13 cellular contexts compared by ENCODE assay signal in genomic region chr11:83219095-83219494, GRCh38. TPM values are rescaled to one million over a fixed set of nuclear protein-coding genes. Genes with fewer than 3 reads are reported as not detected.
A peak's percentile ranks its signal among the peaks of the same experiment; 100 is the strongest.
DNase-seq lines count a peak whose midpoint lies in the region; ATAC-seq and TF ChIP-seq lines count a peak whose summit lies in the region.
"Had no signal": no experiment of that assay in that cellular context is flagged by ENCODE, and none has a peak within 500 bp of the region (broad histone marks: within the 10 kb centered on the region; RNA-seq: fewer than 3 reads in every experiment).

No MANE protein-coding gene starts in this region.

- H3K9me3 Mint-ChIP-seq in chondrocyte (ENCODE audit: low read depth), result no peaks in the 10 kb centered on the region
- no peaks in the 10 kb centered on the region for H3K9me3 Mint-ChIP-seq in T-cell
- H3K9me3 Mint-ChIP-seq: activated T-helper 1 cell treated with anti-CD3 and anti-CD28 coated beads, Interleukin-12 subunit alpha, Interleukin-12 subunit beta, Interleukin-2, Interleukin-4 antibody, amounts not matched to agents 30 ng/mL and 10 ng/mL and 1 ng/mL, durations not matched to agents 14 hours and 24 hours and 36 hours; naive thymus-derived CD8-positive, alpha-beta T cell; T-helper 1 cell treated with Interleukin-12 subunit alpha and Interleukin-12 subunit beta and Interleukin-4 antibody, amounts not matched to agents 30 μg/mL and 1 μg/mL, for 36 hours had no signal

- H3K4me3 Mint-ChIP-seq in chondrocyte (ENCODE audit: unreplicated experiment) (no peak overlapping the region), T-cell (no peak overlapping the region)
- H3K4me3 Mint-ChIP-seq: activated T-helper 1 cell treated with anti-CD3 and anti-CD28 coated beads, Interleukin-12 subunit alpha, Interleukin-12 subunit beta, Interleukin-2, Interleukin-4 antibody, amounts not matched to agents 30 ng/mL and 10 ng/mL and 1 ng/mL, durations not matched to agents 14 hours and 24 hours and 36 hours; naive thymus-derived CD8-positive, alpha-beta T cell; T-helper 1 cell treated with Interleukin-12 subunit alpha and Interleukin-12 subunit beta and Interleukin-4 antibody, amounts not matched to agents 30 μg/mL and 1 μg/mL, for 36 hours had no signal

- H3K27ac Mint-ChIP-seq in chondrocyte (ENCODE audit: unreplicated experiment) (no peak overlapping the region), T-cell (no peak overlapping the region)
- H3K27ac Mint-ChIP-seq: activated T-helper 1 cell treated with anti-CD3 and anti-CD28 coated beads, Interleukin-12 subunit alpha, Interleukin-12 subunit beta, Interleukin-2, Interleukin-4 antibody, amounts not matched to agents 30 ng/mL and 10 ng/mL and 1 ng/mL, durations not matched to agents 14 hours and 24 hours and 36 hours; naive thymus-derived CD8-positive, alpha-beta T cell; T-helper 1 cell treated with Interleukin-12 subunit alpha and Interleukin-12 subunit beta and Interleukin-4 antibody, amounts not matched to agents 30 μg/mL and 1 μg/mL, for 36 hours had no signal

- H3K27me3 Mint-ChIP-seq in chondrocyte (ENCODE audit: low read depth) (no peaks in the 10 kb centered on the region), T-cell (peaks cover 0 to 3% of the 10 kb centered on the region in 2 donors)
- H3K27me3 Mint-ChIP-seq: naive thymus-derived CD8-positive, alpha-beta T cell had no signal

- peaks cover 5% of the 10 kb centered on the region for H3K36me3 Mint-ChIP-seq in chondrocyte (ENCODE audit: low read depth)
- H3K36me3 Mint-ChIP-seq in T-cell, result peaks cover 6% of the 10 kb centered on the region

- H3K4me1 Mint-ChIP-seq in chondrocyte (ENCODE audit: low read depth), result no peaks in the 10 kb centered on the region
- H3K4me1 Mint-ChIP-seq in T-cell, result no peaks in the 10 kb centered on the region
- H3K4me1 Mint-ChIP-seq: naive thymus-derived CD8-positive, alpha-beta T cell had no signal

- peak; percentile 47 for TF ChIP-seq CTCF in 22Rv1 (IDR thresholded peaks at IDR 0.05)
- TF ChIP-seq CTCF in chondrocyte (IDR thresholded peaks at IDR 0.05), result peak; percentile 42

- CTCF ChIA-PET in T-cell (lab: Charles Lee), result no interaction called here

- H3K27ac ChIP-seq in 22Rv1, result no peak overlapping the region
- H3K27ac ChIP-seq: coronary artery had no signal

- POLR2A ChIA-PET in T-cell (lab: Charles Lee), result no interaction called here

- ATAC-seq in HG02642 (IDR thresholded peaks at IDR 0.05; ENCODE audit: poor library complexity, unreplicated experiment), result no peak
- ATAC-seq in HG03354 (IDR thresholded peaks at IDR 0.05; ENCODE audit: poor library complexity, severe bottlenecking, unreplicated experiment), result no peak
- ATAC-seq in HG03460 (IDR thresholded peaks at IDR 0.05; ENCODE audit: unreplicated experiment), result no peak
- no peak for ATAC-seq in T-cell (replicated peaks in 1 of 4)
- ATAC-seq: naive thymus-derived CD8-positive, alpha-beta T cell had no signal

- peak; percentile 15 for DNase-seq in ELR (ENCODE audit: low read depth)
- DNase-seq in NCI-H1105 treated with DMSO at 0.1 percent for 48 hours (lab: John Stamatoyannopoulos, UW), result peak; percentile 1
- no peak for DNase-seq in chondrocyte (ENCODE audit: low spot score)
- no peak for DNase-seq in T-cell
- DNase-seq: naive thymus-derived CD8-positive, alpha-beta T cell; NCI-H1694 had no signal

RNA-seq across cellular contexts. Expression of gene ANKRD42, which starts 25.6 kb away (rescaled TPM):
- 10.4 to 12.9 TPM (median 11.4 TPM) in 3 replicates for total RNA-seq in chondrocyte
- total RNA-seq in T-cell, result 1 to 10 TPM; 6.2 to 9.7 (median 7.9) TPM

Comparison
In these comparisons a context has a peak if more than half of its experiments do, and no peak if none do; other contexts are left out.
1. DNase-seq: peak in ELR (single experiment) and NCI-H1105 treated with DMSO at 0.1 percent for 48 hours (single experiment); none in chondrocyte (single experiment) and T-cell (0 of 34).